Comparison of ENCODE assay signal across 11 cellular contexts in genomic region chrX:50941638-50942037, GRCh38. TPM values are rescaled to one million over a fixed set of nuclear protein-coding genes. Genes with fewer than 3 reads are reported as not detected.
DNase-seq lines count a peak whose midpoint lies in the region; ATAC-seq and TF ChIP-seq lines count a peak whose summit lies in the region.
"Had no signal": no experiment of that assay in that cellular context is flagged by ENCODE, and none has a peak within 500 bp of the region (broad histone marks: within the 10 kb centered on the region; RNA-seq: fewer than 3 reads in every experiment).

No MANE protein-coding gene starts in this region.

- H3K27ac Mint-ChIP-seq in activated naive CD4-positive, alpha-beta T cell treated with anti-CD3 and anti-CD28 coated beads, Interleukin-2, amount 50 U/mL, for 24 hours = peak overlapping the region; percentile 59
- H3K27ac Mint-ChIP-seq in activated T-helper 1 cell treated with anti-CD3 and anti-CD28 coated beads, Interleukin-12 subunit alpha, Interleukin-12 subunit beta, Interleukin-2, Interleukin-4 antibody, amounts not matched to agents 30 ng/mL and 10 ng/mL and 1 ng/mL, durations not matched to agents 14 hours and 24 hours and 36 hours = no peak overlapping the region

- H3K9me3 ChIP-seq in lower lobe of right lung = no peaks in the 10 kb centered on the region
- H3K9me3 ChIP-seq in vagina = no peaks in the 10 kb centered on the region

- no peaks in the 10 kb centered on the region for H3K4me1 Mint-ChIP-seq in activated naive CD4-positive, alpha-beta T cell treated with anti-CD3 and anti-CD28 coated beads, Interleukin-2, amount 50 U/mL, for 24 hours
- H3K4me1 Mint-ChIP-seq in activated T-helper 1 cell treated with anti-CD3 and anti-CD28 coated beads, Interleukin-12 subunit alpha, Interleukin-12 subunit beta, Interleukin-2, Interleukin-4 antibody, amounts not matched to agents 30 ng/mL and 10 ng/mL and 1 ng/mL, durations not matched to agents 14 hours and 24 hours and 36 hours (ENCODE audit: low read depth) = no peaks in the 10 kb centered on the region

- DNase-seq in Daoy (ENCODE audit: low read depth) = peak; percentile 14
- peak; percentile 12 for DNase-seq in HT-29 (ENCODE audit: low spot score)
- no peak for DNase-seq in lower lobe of right lung
- no peak for DNase-seq in activated T-helper 1 cell treated with anti-CD3 and anti-CD28 coated beads, Interleukin-12 subunit alpha, Interleukin-12 subunit beta, Interleukin-2, Interleukin-4 antibody, amounts not matched to agents 30 ng/mL and 10 ng/mL and 1 ng/mL, durations not matched to agents 14 hours and 24 hours and 36 hours (ENCODE audit: low spot score)
- no peak for DNase-seq in vagina (ENCODE audit: extremely low spot score in 2 of 2)
- DNase-seq in DMS79 treated with DMSO at 0.1 percent for 48 hours (lab: John Stamatoyannopoulos, UW) = no peak
- DNase-seq: aorta, NCI-H2171 treated with DMSO at 0.1 percent for 48 hours had no signal

- H3K27me3 ChIP-seq in lower lobe of right lung (ENCODE audit: low read depth) = no peaks in the 10 kb centered on the region
- H3K27me3 ChIP-seq in vagina = no peaks in the 10 kb centered on the region

- ATAC-seq in lower lobe of right lung = peak in 1 of 2 donors; percentile 44
- no peak for ATAC-seq in GM21515 (IDR thresholded peaks at IDR 0.05; ENCODE audit: unreplicated experiment)

- no peaks in the 10 kb centered on the region for H3K9me3 Mint-ChIP-seq in activated naive CD4-positive, alpha-beta T cell treated with anti-CD3 and anti-CD28 coated beads, Interleukin-2, amount 50 U/mL, for 24 hours
- H3K9me3 Mint-ChIP-seq in activated T-helper 1 cell treated with anti-CD3 and anti-CD28 coated beads, Interleukin-12 subunit alpha, Interleukin-12 subunit beta, Interleukin-2, Interleukin-4 antibody, amounts not matched to agents 30 ng/mL and 10 ng/mL and 1 ng/mL, durations not matched to agents 14 hours and 24 hours and 36 hours = no peaks in the 10 kb centered on the region

- no peak overlapping the region for H3K27ac ChIP-seq in lower lobe of right lung
- no peak overlapping the region for H3K27ac ChIP-seq in vagina

- no peaks in the 10 kb centered on the region for H3K4me1 ChIP-seq in lower lobe of right lung
- no peaks in the 10 kb centered on the region for H3K4me1 ChIP-seq in vagina

- H3K4me3 Mint-ChIP-seq in activated naive CD4-positive, alpha-beta T cell treated with anti-CD3 and anti-CD28 coated beads, Interleukin-2, amount 50 U/mL, for 24 hours = no peak overlapping the region
- no peak overlapping the region for H3K4me3 Mint-ChIP-seq in activated T-helper 1 cell treated with anti-CD3 and anti-CD28 coated beads, Interleukin-12 subunit alpha, Interleukin-12 subunit beta, Interleukin-2, Interleukin-4 antibody, amounts not matched to agents 30 ng/mL and 10 ng/mL and 1 ng/mL, durations not matched to agents 14 hours and 24 hours and 36 hours

- H3K4me3 ChIP-seq in lower lobe of right lung = no peak overlapping the region
- no peak overlapping the region for H3K4me3 ChIP-seq in vagina

- no peaks in the 10 kb centered on the region for H3K36me3 Mint-ChIP-seq in activated naive CD4-positive, alpha-beta T cell treated with anti-CD3 and anti-CD28 coated beads, Interleukin-2, amount 50 U/mL, for 24 hours
- no peaks in the 10 kb centered on the region for H3K36me3 Mint-ChIP-seq in activated T-helper 1 cell treated with anti-CD3 and anti-CD28 coated beads, Interleukin-12 subunit alpha, Interleukin-12 subunit beta, Interleukin-2, Interleukin-4 antibody, amounts not matched to agents 30 ng/mL and 10 ng/mL and 1 ng/mL, durations not matched to agents 14 hours and 24 hours and 36 hours (ENCODE audit: low read depth)

- TF ChIP-seq CTCF in lower lobe of right lung (IDR thresholded peaks at IDR 0.05) = peak; percentile 32
- TF ChIP-seq CTCF in vagina (IDR thresholded peaks at IDR 0.05) = no peak

- no peaks in the 10 kb centered on the region for H3K27me3 Mint-ChIP-seq in activated naive CD4-positive, alpha-beta T cell treated with anti-CD3 and anti-CD28 coated beads, Interleukin-2, amount 50 U/mL, for 24 hours
- H3K27me3 Mint-ChIP-seq in activated T-helper 1 cell treated with anti-CD3 and anti-CD28 coated beads, Interleukin-12 subunit alpha, Interleukin-12 subunit beta, Interleukin-2, Interleukin-4 antibody, amounts not matched to agents 30 ng/mL and 10 ng/mL and 1 ng/mL, durations not matched to agents 14 hours and 24 hours and 36 hours (ENCODE audit: insufficient read depth) = peaks cover 2% of the 10 kb centered on the region

- intact Hi-C loops in lower lobe of right lung (cut with DNase I) = no loop called here
- intact Hi-C loops in activated T-helper 1 cell treated with anti-CD3 and anti-CD28 coated beads, Interleukin-12 subunit alpha, Interleukin-12 subunit beta, Interleukin-2, Interleukin-4 antibody, amounts not matched to agents 30 ng/mL and 10 ng/mL and 1 ng/mL, durations not matched to agents 14 hours and 24 hours and 36 hours (cut with micrococcal nuclease) = no loop called here
- intact Hi-C loops in vagina (cut with DNase I) = no loop called here

- H3K36me3 ChIP-seq in lower lobe of right lung (no peaks in the 10 kb centered on the region), vagina (no peaks in the 10 kb centered on the region)

- TF ChIP-seq POLR2A in vagina (IDR thresholded peaks at IDR 0.05) = no peak

RNA-seq across cellular contexts. Expression of gene BMP15, which starts 31.1 kb away (rescaled TPM):
- total RNA-seq in Daoy (2014; rRNA removed; shearing (Covaris generic)) = not detected in 2 replicates
- not detected in 2 replicates for total RNA-seq in HT-29 (2014; rRNA removed; shearing (Covaris generic))
- total RNA-seq in lower lobe of right lung (not detected), vagina (not detected)
- total RNA-seq in activated T-helper 1 cell treated with anti-CD3 and anti-CD28 coated beads, Interleukin-12 subunit alpha, Interleukin-12 subunit beta, Interleukin-2, Interleukin-4 antibody, amounts not matched to agents 30 ng/mL and 10 ng/mL and 1 ng/mL, durations not matched to agents 14 hours and 24 hours and 36 hours = not detected in 2 replicates
- total RNA-seq: aorta, renal cortical epithelial cell had no signal

Comparison
In these comparisons a context has a peak if more than half of its experiments do, and no peak if none do; other contexts are left out.
1. DNase-seq: peak in Daoy (single experiment) and HT-29 (single experiment); none in lower lobe of right lung (single experiment), activated T-helper 1 cell treated with anti-CD3 and anti-CD28 coated beads, Interleukin-12 subunit alpha, Interleukin-12 subunit beta, Interleukin-2, Interleukin-4 antibody, amounts not matched to agents 30 ng/mL and 10 ng/mL and 1 ng/mL, durations not matched to agents 14 hours and 24 hours and 36 hours (single experiment), vagina (0 of 2) and DMS79 treated with DMSO at 0.1 percent for 48 hours (single experiment).